ENCODE assay signal across 11 cellular contexts in genomic region chr11:12163181-12163841, GRCh38. TPM values are rescaled to one million over a fixed set of nuclear protein-coding genes. Genes with fewer than 3 reads are reported as not detected.
DNase-seq lines count a peak whose midpoint lies in the region; ATAC-seq and TF ChIP-seq lines count a peak whose summit lies in the region.
"Had no signal": no experiment of that assay in that cellular context is flagged by ENCODE, and none has a peak within 500 bp of the region (broad histone marks: within the 10 kb centered on the region; RNA-seq: fewer than 3 reads in every experiment).

No MANE protein-coding gene starts in this region.

- no peaks in the 10 kb centered on the region for H3K36me3 Mint-ChIP-seq in natural killer cell treated with Interleukin-12 subunit alpha and Interleukin-12 subunit beta and Interleukin-15 and Interleukin-18, amount 100 ng/mL, for 72 hours
- H3K36me3 Mint-ChIP-seq in natural killer cell, result no peaks in the 10 kb centered on the region

- H3K27ac Mint-ChIP-seq in natural killer cell treated with Interleukin-12 subunit alpha and Interleukin-12 subunit beta and Interleukin-15 and Interleukin-18, amount 100 ng/mL, for 72 hours, result peak overlapping the region; percentile 22 to 45
- H3K27ac Mint-ChIP-seq in natural killer cell, result no peak overlapping the region

- DNase-seq in natural killer cell treated with Interleukin-12 subunit alpha and Interleukin-12 subunit beta and Interleukin-15 and Interleukin-18, amount 100 ng/mL, for 72 hours (ENCODE audit: low spot score), result no peak
- DNase-seq in natural killer cell, result no peak
- DNase-seq in lung (ENCODE audit: low spot score), result no peak
- no peak for DNase-seq in NCI-H128 (lab: John Stamatoyannopoulos, UW; ENCODE audit: unreplicated experiment)
- DNase-seq in HuH-7.5 (ENCODE audit: low spot score), result no peak
- DNase-seq in stimulated activated CD4-positive, alpha-beta T cell treated with anti-CD3 and anti-CD28 coated beads, Interleukin-1b, Interleukin-23, amount 100 ng/mL, for 48 hours, result no peak
- DNase-seq: OCI-M1 had no signal

- H3K4me3 Mint-ChIP-seq in natural killer cell treated with Interleukin-12 subunit alpha and Interleukin-12 subunit beta and Interleukin-15 and Interleukin-18, amount 100 ng/mL, for 72 hours, result no peak overlapping the region
- no peak overlapping the region for H3K4me3 Mint-ChIP-seq in natural killer cell

- no peak overlapping the region for H3K4me3 ChIP-seq in lung
- H3K4me3 ChIP-seq: BLaER1 treated with 17β-estradiol and CSF1 and Interleukin-3, amounts not matched to agents 10 nM and 100 nM had no signal

- intact Hi-C loops in natural killer cell (cut with micrococcal nuclease), result no loop called here

- H3K27me3 Mint-ChIP-seq in natural killer cell treated with Interleukin-12 subunit alpha and Interleukin-12 subunit beta and Interleukin-15 and Interleukin-18, amount 100 ng/mL, for 72 hours, result no peaks in the 10 kb centered on the region
- peaks cover 0 to 3% of the 10 kb centered on the region in 2 donors for H3K27me3 Mint-ChIP-seq in natural killer cell (ENCODE audit: low read depth in 2 of 2)

- TF ChIP-seq CTCF in natural killer cell (IDR thresholded peaks at IDR 0.05) (no peak), lung (IDR thresholded peaks at IDR 0.05; ENCODE audit: control extremely low read depth, extremely low read depth) (no peak)

- WGBS in lung, 2 donors, result 79 to 86% methylated on average over 13 of the region's 13 CpGs

- H3K4me1 ChIP-seq in lung (ENCODE audit: control insufficient read depth in 2 of 2, insufficient read depth in 2 of 2, low read length in 2 of 2), result peaks cover 18 to 33% of the 10 kb centered on the region in 2 donors

- no peaks in the 10 kb centered on the region for H3K9me3 ChIP-seq in lung (ENCODE audit: control insufficient read depth in 2 of 2, insufficient read depth in 1 of 2, low read length in 1 of 2)
- H3K9me3 ChIP-seq: BLaER1 treated with 17β-estradiol and CSF1 and Interleukin-3, amounts not matched to agents 10 nM and 100 nM had no signal

- H3K27ac ChIP-seq in cingulate gyrus (ENCODE audit: low read depth, low read length) (peak overlapping the region; percentile 32), lung (ENCODE audit: low read depth in 1 of 2, low read length in 1 of 2) (peak overlapping the region; percentile 23 to 74)

- no peak for ATAC-seq in natural killer cell treated with Interleukin-12 subunit alpha and Interleukin-12 subunit beta and Interleukin-15 and Interleukin-18, amount 100 ng/mL, for 72 hours
- ATAC-seq in natural killer cell, result no peak
- ATAC-seq in lung (ENCODE audit: insufficient read depth, low FRiP score), result no peak
- ATAC-seq in HG02884 (IDR thresholded peaks at IDR 0.05; ENCODE audit: unreplicated experiment), result no peak
- ATAC-seq: left lobe of liver had no signal

- H3K27me3 ChIP-seq in lung (ENCODE audit: control insufficient read depth, insufficient read depth), result no peaks in the 10 kb centered on the region
- H3K27me3 ChIP-seq: BLaER1 treated with 17β-estradiol and CSF1 and Interleukin-3, amounts not matched to agents 10 nM and 100 nM had no signal

- peaks cover 0 to 13% of the 10 kb centered on the region in 2 donors for H3K36me3 ChIP-seq in lung (ENCODE audit: control insufficient read depth in 2 of 2, insufficient read depth in 2 of 2, low read length in 2 of 2)

- no peaks in the 10 kb centered on the region for H3K9me3 Mint-ChIP-seq in natural killer cell treated with Interleukin-12 subunit alpha and Interleukin-12 subunit beta and Interleukin-15 and Interleukin-18, amount 100 ng/mL, for 72 hours
- H3K9me3 Mint-ChIP-seq in natural killer cell, result no peaks in the 10 kb centered on the region

- peaks cover 44 to 47% of the 10 kb centered on the region in 2 donors for H3K4me1 Mint-ChIP-seq in natural killer cell treated with Interleukin-12 subunit alpha and Interleukin-12 subunit beta and Interleukin-15 and Interleukin-18, amount 100 ng/mL, for 72 hours (ENCODE audit: low read depth in 2 of 2)
- H3K4me1 Mint-ChIP-seq in natural killer cell, result peaks cover 7 to 32% of the 10 kb centered on the region in 2 donors

RNA-seq across cellular contexts. Expression of gene MICAL2, which starts 52.9 kb away (rescaled TPM):
- 10 to 100 TPM; 19.9 to 39.6 TPM for total RNA-seq in natural killer cell treated with Interleukin-12 subunit alpha and Interleukin-12 subunit beta and Interleukin-15 and Interleukin-18, amount 100 ng/mL, for 72 hours
- total RNA-seq in natural killer cell (10 to 100 TPM; 54.6 to 68.6 (median 57.4) TPM), lung (100 to 1,000 TPM; 124 to 218 TPM)
- 10 to 100 TPM; 38.2 to 75.3 TPM for polyA plus RNA-seq in lung

Comparison
In these comparisons a context has a peak if more than half of its experiments do, and no peak if none do; other contexts are left out.
1. H3K27ac Mint-ChIP-seq: peak in natural killer cell treated with Interleukin-12 subunit alpha and Interleukin-12 subunit beta and Interleukin-15 and Interleukin-18, amount 100 ng/mL, for 72 hours (2 of 2); none in natural killer cell (0 of 2).